35 cellular contexts compared by ENCODE assay signal in the genomic region with DNA sequence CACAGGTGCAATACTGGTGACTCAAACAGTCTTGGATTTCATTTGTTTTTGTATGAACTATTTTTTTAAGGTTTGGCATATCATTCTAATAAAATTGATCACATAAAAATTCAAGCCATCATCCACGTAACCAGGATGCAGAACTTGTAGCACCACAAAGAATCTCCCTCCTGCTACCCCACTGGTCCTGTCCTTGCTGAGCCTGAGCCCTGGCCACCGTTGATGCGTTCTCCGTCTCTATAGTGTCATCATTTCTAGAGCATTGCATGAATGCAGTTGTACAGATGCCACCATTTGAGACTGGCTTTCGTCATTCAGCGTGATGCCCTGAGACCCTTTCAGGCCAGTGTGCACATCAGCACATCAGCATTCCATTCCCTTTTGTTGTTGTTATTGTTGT.
"Had no signal": no experiment of that assay in that cellular context is flagged by ENCODE, and none has a peak within 500 bp of the region (broad histone marks: within the 10 kb centered on the region; RNA-seq: fewer than 3 reads in every experiment).

No MANE protein-coding gene starts in this region.

- H3K27me3 ChIP-seq: MG63 had no signal

- H3K4me3 ChIP-seq: MG63 had no signal

- DNase-seq: Karpas-422, Kasumi-1, KG1, MG63, MM.1S, MV-4-11, NCI-H1048, NCI-H1092, NCI-H1092 treated with DMSO at 0.1 percent for 48 hours, NCI-H1105, NCI-H1105 treated with DMSO at 0.1 percent for 48 hours, NCI-H1417, NCI-H1417 treated with DMSO at 0.1 percent for 48 hours, NCI-H1436, NCI-H1436 treated with DMSO at 0.1 percent for 48 hours, NCI-H146, NCI-H1694, NCI-H1694 treated with DMSO at 0.1 percent for 48 hours, NCI-H187, NCI-H187 treated with DMSO at 0.1 percent for 48 hours, NCI-H1930, NCI-H2029, NCI-H2029 treated with DMSO at 0.1 percent for 48 hours, NCI-H2081, NCI-H2081 treated with DMSO at 0.1 percent for 48 hours, NCI-H2107, NCI-H2171, NCI-H2171 treated with DMSO at 0.1 percent for 48 hours, NCI-H2227 treated with DMSO at 0.1 percent for 48 hours, NCI-H226, NCI-H345, NCI-H446, NCI-H446 treated with DMSO at 0.1 percent for 48 hours, NCI-H510A had no signal

- H3K36me3 ChIP-seq: MG63 had no signal

- H3K27ac ChIP-seq: KMS-11 had no signal

- H3K9me3 ChIP-seq: MG63 had no signal
